ENCODE assay signal across 1 cellular context in the genomic region with DNA sequence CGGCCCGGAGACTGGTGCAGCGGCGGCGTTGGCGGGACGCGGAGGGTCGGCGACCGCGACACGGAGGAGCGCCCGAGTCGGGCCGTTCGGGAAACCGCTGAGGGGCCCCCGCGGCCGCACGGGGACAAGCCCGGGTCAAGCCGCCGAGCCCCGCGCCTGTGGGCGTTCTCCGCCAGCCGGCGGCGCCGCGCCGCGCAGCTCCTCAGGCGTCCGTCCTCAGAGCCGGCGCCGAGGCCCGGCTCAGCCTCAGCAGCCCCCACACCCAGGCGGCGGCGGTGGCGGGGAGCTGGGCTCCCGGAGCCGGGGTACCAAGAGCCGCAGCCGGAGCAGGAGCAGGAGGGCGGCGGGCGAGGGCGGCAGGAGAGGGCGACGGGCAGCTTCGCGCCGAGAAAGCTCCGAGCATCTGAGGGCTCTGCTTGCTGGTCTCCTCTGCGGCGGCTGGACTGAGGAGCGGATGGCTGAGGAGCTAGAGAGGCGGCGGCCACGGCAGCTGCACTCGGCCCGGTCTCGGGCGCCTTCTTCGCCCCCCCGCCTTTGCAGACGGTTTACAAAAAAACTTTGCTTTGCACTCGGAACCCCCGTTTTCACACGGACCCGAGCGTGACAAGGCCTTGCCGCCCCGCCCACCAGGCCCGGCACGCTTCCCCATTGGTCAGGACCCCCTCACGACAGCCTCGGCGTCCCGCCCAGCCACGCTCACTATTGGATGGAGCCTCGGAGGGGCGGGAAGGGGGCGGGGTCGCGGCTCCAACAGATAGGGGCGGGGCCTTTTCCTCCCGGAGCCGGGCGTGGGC.
A peak's percentile ranks its signal among the peaks of the same experiment; 100 is the strongest.
TF ChIP-seq lines count a peak whose summit lies in the region.

A gene with protein sequence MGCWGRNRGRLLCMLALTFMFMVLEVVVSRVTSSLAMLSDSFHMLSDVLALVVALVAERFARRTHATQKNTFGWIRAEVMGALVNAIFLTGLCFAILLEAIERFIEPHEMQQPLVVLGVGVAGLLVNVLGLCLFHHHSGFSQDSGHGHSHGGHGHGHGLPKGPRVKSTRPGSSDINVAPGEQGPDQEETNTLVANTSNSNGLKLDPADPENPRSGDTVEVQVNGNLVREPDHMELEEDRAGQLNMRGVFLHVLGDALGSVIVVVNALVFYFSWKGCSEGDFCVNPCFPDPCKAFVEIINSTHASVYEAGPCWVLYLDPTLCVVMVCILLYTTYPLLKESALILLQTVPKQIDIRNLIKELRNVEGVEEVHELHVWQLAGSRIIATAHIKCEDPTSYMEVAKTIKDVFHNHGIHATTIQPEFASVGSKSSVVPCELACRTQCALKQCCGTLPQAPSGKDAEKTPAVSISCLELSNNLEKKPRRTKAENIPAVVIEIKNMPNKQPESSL (minus strand): TSS at position 522 of the 794 bp plus-strand sequence. CDS start 549 bp downstream, outside the sequence.

TF ChIP-seq in K562, 482 proteins besides CTCF, POLR2A, EP300 and RAD21 (continued from another document and continues in another):
- TF ChIP-seq, protein P1, sequence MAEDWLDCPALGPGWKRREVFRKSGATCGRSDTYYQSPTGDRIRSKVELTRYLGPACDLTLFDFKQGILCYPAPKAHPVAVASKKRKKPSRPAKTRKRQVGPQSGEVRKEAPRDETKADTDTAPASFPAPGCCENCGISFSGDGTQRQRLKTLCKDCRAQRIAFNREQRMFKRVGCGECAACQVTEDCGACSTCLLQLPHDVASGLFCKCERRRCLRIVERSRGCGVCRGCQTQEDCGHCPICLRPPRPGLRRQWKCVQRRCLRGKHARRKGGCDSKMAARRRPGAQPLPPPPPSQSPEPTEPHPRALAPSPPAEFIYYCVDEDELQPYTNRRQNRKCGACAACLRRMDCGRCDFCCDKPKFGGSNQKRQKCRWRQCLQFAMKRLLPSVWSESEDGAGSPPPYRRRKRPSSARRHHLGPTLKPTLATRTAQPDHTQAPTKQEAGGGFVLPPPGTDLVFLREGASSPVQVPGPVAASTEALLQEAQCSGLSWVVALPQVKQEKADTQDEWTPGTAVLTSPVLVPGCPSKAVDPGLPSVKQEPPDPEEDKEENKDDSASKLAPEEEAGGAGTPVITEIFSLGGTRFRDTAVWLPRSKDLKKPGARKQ (CRISPR knock-in tag; IDR thresholded peaks at IDR 0.05) = no peak
- TF ChIP-seq ZC3H11A (IDR thresholded peaks at IDR 0.05; ENCODE audit: low read depth, low read length) (peak; percentile 99), HDAC8 (tag; IDR thresholded peaks at IDR 0.05) (peak; percentile 52; the same call in 1 of the 2 replicates), ZNF717 (CRISPR knock-in tag; IDR thresholded peaks at IDR 0.05) (no peak), ZBTB17 (CRISPR knock-in tag; IDR thresholded peaks at IDR 0.05) (no peak; the same call in 1 of the 2 replicates), ERF (CRISPR knock-in tag; IDR thresholded peaks at IDR 0.05) (0 out of 2 replicates have a peak, but pooled peaks have one; percentile 8), MYBL2 (IDR thresholded peaks at IDR 0.05; ENCODE audit: low read depth) (no peak), MYBL2 (CRISPR knock-in tag; IDR thresholded peaks at IDR 0.05; ENCODE audit: borderline replicate concordance) (no peak), CEBPG (CRISPR knock-in tag; IDR thresholded peaks at IDR 0.05) (no peak), CEBPG (tag; conservative IDR thresholded peaks at IDR 0.05 in 1 of 2, IDR thresholded peaks at IDR 0.05 in 1 of 2) (no peak), NEUROD1 (IDR thresholded peaks at IDR 0.05; ENCODE audit: borderline replicate concordance, low read depth, low read length, partially characterized antibody) (peak; percentile 69), ZFP1 (CRISPR knock-in tag; IDR thresholded peaks at IDR 0.05) (no peak), KDM2B (CRISPR knock-in tag; IDR thresholded peaks at IDR 0.05) (no peak; the same call in 1 of the 2 replicates), CSDE1 (IDR thresholded peaks at IDR 0.05) (no peak), HNRNPUL1 (IDR thresholded peaks at IDR 0.05; ENCODE audit: low read length) (no peak), ZNF146 (CRISPR knock-in tag; IDR thresholded peaks at IDR 0.05; ENCODE audit: unreplicated experiment) (no peak), LCOR (CRISPR knock-in tag; IDR thresholded peaks at IDR 0.05) (no peak), RBM34 (IDR thresholded peaks at IDR 0.05; ENCODE audit: borderline replicate concordance, insufficient read depth, low read length) (no peak), PURB (CRISPR knock-in tag; IDR thresholded peaks at IDR 0.05; ENCODE audit: low read depth) (no peak), TEAD4 (IDR thresholded peaks at IDR 0.05; ENCODE audit: low read length) (no peak), TEAD4 (CRISPR knock-in tag; IDR thresholded peaks at IDR 0.05; ENCODE audit: borderline replicate concordance) (0 out of 2 replicates have a peak, but pooled peaks have one; percentile 58), RFX5 (IDR thresholded peaks at IDR 0.05; ENCODE audit: low read depth, low read length) (no peak), HDAC2 (IDR thresholded peaks at IDR 0.05) (no peak)
- TF ChIP-seq, protein P2, sequence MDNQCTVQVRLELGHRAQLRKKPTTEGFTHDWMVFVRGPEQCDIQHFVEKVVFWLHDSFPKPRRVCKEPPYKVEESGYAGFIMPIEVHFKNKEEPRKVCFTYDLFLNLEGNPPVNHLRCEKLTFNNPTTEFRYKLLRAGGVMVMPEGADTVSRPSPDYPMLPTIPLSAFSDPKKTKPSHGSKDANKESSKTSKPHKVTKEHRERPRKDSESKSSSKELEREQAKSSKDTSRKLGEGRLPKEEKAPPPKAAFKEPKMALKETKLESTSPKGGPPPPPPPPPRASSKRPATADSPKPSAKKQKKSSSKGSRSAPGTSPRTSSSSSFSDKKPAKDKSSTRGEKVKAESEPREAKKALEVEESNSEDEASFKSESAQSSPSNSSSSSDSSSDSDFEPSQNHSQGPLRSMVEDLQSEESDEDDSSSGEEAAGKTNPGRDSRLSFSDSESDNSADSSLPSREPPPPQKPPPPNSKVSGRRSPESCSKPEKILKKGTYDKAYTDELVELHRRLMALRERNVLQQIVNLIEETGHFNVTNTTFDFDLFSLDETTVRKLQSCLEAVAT (IDR thresholded peaks at IDR 0.05) = 0 out of 4 replicates have a peak, but pooled peaks of 1 of the 2 experiments have one; percentile 48
- TF ChIP-seq, protein P3, sequence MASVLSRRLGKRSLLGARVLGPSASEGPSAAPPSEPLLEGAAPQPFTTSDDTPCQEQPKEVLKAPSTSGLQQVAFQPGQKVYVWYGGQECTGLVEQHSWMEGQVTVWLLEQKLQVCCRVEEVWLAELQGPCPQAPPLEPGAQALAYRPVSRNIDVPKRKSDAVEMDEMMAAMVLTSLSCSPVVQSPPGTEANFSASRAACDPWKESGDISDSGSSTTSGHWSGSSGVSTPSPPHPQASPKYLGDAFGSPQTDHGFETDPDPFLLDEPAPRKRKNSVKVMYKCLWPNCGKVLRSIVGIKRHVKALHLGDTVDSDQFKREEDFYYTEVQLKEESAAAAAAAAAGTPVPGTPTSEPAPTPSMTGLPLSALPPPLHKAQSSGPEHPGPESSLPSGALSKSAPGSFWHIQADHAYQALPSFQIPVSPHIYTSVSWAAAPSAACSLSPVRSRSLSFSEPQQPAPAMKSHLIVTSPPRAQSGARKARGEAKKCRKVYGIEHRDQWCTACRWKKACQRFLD (CRISPR knock-in tag; IDR thresholded peaks at IDR 0.05) = no peak
- TF ChIP-seq, protein P4, sequence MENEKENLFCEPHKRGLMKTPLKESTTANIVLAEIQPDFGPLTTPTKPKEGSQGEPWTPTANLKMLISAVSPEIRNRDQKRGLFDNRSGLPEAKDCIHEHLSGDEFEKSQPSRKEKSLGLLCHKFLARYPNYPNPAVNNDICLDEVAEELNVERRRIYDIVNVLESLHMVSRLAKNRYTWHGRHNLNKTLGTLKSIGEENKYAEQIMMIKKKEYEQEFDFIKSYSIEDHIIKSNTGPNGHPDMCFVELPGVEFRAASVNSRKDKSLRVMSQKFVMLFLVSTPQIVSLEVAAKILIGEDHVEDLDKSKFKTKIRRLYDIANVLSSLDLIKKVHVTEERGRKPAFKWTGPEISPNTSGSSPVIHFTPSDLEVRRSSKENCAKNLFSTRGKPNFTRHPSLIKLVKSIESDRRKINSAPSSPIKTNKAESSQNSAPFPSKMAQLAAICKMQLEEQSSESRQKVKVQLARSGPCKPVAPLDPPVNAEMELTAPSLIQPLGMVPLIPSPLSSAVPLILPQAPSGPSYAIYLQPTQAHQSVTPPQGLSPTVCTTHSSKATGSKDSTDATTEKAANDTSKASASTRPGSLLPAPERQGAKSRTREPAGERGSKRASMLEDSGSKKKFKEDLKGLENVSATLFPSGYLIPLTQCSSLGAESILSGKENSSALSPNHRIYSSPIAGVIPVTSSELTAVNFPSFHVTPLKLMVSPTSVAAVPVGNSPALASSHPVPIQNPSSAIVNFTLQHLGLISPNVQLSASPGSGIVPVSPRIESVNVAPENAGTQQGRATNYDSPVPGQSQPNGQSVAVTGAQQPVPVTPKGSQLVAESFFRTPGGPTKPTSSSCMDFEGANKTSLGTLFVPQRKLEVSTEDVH (IDR thresholded peaks at IDR 0.05; ENCODE audit: low read depth, partially characterized antibody) = no peak
- TF ChIP-seq, protein P5, sequence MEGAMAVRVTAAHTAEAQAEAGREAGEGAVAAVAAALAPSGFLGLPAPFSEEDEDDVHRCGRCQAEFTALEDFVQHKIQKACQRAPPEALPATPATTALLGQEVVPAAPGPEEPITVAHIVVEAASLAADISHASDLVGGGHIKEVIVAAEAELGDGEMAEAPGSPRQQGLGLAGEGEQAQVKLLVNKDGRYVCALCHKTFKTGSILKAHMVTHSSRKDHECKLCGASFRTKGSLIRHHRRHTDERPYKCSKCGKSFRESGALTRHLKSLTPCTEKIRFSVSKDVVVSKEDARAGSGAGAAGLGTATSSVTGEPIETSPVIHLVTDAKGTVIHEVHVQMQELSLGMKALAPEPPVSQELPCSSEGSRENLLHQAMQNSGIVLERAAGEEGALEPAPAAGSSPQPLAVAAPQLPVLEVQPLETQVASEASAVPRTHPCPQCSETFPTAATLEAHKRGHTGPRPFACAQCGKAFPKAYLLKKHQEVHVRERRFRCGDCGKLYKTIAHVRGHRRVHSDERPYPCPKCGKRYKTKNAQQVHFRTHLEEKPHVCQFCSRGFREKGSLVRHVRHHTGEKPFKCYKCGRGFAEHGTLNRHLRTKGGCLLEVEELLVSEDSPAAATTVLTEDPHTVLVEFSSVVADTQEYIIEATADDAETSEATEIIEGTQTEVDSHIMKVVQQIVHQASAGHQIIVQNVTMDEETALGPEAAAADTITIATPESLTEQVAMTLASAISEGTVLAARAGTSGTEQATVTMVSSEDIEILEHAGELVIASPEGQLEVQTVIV (CRISPR knock-in tag; IDR thresholded peaks at IDR 0.05; ENCODE audit: borderline replicate concordance) = no peak
- TF ChIP-seq, protein P6, sequence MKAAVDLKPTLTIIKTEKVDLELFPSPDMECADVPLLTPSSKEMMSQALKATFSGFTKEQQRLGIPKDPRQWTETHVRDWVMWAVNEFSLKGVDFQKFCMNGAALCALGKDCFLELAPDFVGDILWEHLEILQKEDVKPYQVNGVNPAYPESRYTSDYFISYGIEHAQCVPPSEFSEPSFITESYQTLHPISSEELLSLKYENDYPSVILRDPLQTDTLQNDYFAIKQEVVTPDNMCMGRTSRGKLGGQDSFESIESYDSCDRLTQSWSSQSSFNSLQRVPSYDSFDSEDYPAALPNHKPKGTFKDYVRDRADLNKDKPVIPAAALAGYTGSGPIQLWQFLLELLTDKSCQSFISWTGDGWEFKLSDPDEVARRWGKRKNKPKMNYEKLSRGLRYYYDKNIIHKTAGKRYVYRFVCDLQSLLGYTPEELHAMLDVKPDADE (conservative IDR thresholded peaks at IDR 0.05; ENCODE audit: control insufficient read depth, low read depth, low read length) = 0 out of 2 replicates have a peak, but pooled peaks have one; percentile 21
- TF ChIP-seq, protein P7, sequence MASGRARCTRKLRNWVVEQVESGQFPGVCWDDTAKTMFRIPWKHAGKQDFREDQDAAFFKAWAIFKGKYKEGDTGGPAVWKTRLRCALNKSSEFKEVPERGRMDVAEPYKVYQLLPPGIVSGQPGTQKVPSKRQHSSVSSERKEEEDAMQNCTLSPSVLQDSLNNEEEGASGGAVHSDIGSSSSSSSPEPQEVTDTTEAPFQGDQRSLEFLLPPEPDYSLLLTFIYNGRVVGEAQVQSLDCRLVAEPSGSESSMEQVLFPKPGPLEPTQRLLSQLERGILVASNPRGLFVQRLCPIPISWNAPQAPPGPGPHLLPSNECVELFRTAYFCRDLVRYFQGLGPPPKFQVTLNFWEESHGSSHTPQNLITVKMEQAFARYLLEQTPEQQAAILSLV (tag; IDR thresholded peaks at IDR 0.05) = no peak
- TF ChIP-seq, protein P8, sequence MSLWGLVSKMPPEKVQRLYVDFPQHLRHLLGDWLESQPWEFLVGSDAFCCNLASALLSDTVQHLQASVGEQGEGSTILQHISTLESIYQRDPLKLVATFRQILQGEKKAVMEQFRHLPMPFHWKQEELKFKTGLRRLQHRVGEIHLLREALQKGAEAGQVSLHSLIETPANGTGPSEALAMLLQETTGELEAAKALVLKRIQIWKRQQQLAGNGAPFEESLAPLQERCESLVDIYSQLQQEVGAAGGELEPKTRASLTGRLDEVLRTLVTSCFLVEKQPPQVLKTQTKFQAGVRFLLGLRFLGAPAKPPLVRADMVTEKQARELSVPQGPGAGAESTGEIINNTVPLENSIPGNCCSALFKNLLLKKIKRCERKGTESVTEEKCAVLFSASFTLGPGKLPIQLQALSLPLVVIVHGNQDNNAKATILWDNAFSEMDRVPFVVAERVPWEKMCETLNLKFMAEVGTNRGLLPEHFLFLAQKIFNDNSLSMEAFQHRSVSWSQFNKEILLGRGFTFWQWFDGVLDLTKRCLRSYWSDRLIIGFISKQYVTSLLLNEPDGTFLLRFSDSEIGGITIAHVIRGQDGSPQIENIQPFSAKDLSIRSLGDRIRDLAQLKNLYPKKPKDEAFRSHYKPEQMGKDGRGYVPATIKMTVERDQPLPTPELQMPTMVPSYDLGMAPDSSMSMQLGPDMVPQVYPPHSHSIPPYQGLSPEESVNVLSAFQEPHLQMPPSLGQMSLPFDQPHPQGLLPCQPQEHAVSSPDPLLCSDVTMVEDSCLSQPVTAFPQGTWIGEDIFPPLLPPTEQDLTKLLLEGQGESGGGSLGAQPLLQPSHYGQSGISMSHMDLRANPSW (CRISPR knock-in tag; IDR thresholded peaks at IDR 0.05) = no peak
